8 cellular contexts compared by ENCODE assay signal in genomic region chr19:10961073-10961762, GRCh38. TPM values are rescaled to one million over a fixed set of nuclear protein-coding genes. Genes with fewer than 3 reads are reported as not detected.
DNase-seq lines count a peak whose midpoint lies in the region; FAIRE-seq and TF ChIP-seq lines count a peak whose summit lies in the region.

No MANE protein-coding gene starts in this region.

- H4K20me1 ChIP-seq in MM.1S (ENCODE audit: insufficient read depth, low read length) (0 out of 2 replicates have a peak, but pooled peaks cover 4% of the 10 kb centered on the region), astrocyte (ENCODE audit: insufficient read depth, low read length) (peaks cover 46% of the 10 kb centered on the region), hepatocyte (ENCODE audit: insufficient read depth, poor library complexity, severe bottlenecking) (peaks cover 28% of the 10 kb centered on the region)

- H3K36me3 ChIP-seq in H7 (replicated peaks; ENCODE audit: control insufficient read depth, insufficient read depth, low read length) (no peaks in the 10 kb centered on the region), MM.1S (replicated peaks; ENCODE audit: insufficient read depth, low read length) (no peaks in the 10 kb centered on the region), astrocyte (ENCODE audit: insufficient read depth, low read length) (no peaks in the 10 kb centered on the region), hepatocyte (replicated peaks; ENCODE audit: insufficient read depth, low read depth) (no peaks in the 10 kb centered on the region)

- FAIRE-seq in astrocyte (lab: Jason Lieb, UNC), result no peak

- DNase-seq in NCI-H2171 treated with DMSO at 0.1 percent for 48 hours (lab: John Stamatoyannopoulos, UW), result peak; percentile 33
- no peak for DNase-seq in NCI-H2171 (lab: John Stamatoyannopoulos, UW)
- peak; percentile 95 for DNase-seq in H7
- DNase-seq in MM.1S, result peak; percentile 32
- DNase-seq in astrocyte (ENCODE audit: low read depth), result no peak
- no peak for DNase-seq in hepatocyte (ENCODE audit: low spot score)
- DNase-seq in retinal pigment epithelial cell (ENCODE audit: low read depth), result no peak
- no peak for DNase-seq in GM19240 (ENCODE audit: insufficient read length, low spot score)

- TF ChIP-seq CTCF in MM.1S (IDR thresholded peaks at IDR 0.05; ENCODE audit: low read length), result no peak
- no peak for TF ChIP-seq CTCF in astrocyte (IDR thresholded peaks at IDR 0.05; ENCODE audit: insufficient read depth, low read depth, low read length)
- no peak for TF ChIP-seq CTCF in hepatocyte (IDR thresholded peaks at IDR 0.05; ENCODE audit: poor library complexity)
- TF ChIP-seq CTCF in retinal pigment epithelial cell (conservative IDR thresholded peaks at IDR 0.05; ENCODE audit: low read depth, low read length), result no peak

- H3K27me3 Mint-ChIP-seq in astrocyte (ENCODE audit: low read depth, unreplicated experiment), result no peaks in the 10 kb centered on the region

- H3F3A ChIP-seq in MM.1S (ENCODE audit: insufficient read depth, low read length), result peaks cover 24% of the 10 kb centered on the region

- peak overlapping the region; percentile 97 for H3K4me3 Mint-ChIP-seq in astrocyte (ENCODE audit: unreplicated experiment)

- peaks cover 19% of the 10 kb centered on the region for H3K4me1 ChIP-seq in MM.1S (ENCODE audit: low read length)
- H3K4me1 ChIP-seq in astrocyte (ENCODE audit: insufficient read depth, low read length), result peaks cover 13% of the 10 kb centered on the region
- H3K4me1 ChIP-seq in hepatocyte (ENCODE audit: insufficient read depth), result peaks cover 15% of the 10 kb centered on the region

- H3K4me1 Mint-ChIP-seq in astrocyte (ENCODE audit: low read depth, unreplicated experiment), result peaks cover 10% of the 10 kb centered on the region

- no peaks in the 10 kb centered on the region for H3K9me2 ChIP-seq in MM.1S (replicated peaks; ENCODE audit: insufficient read depth, low read length)
- H3K9me2 ChIP-seq in hepatocyte (replicated peaks; ENCODE audit: insufficient read depth), result no peaks in the 10 kb centered on the region

- peaks cover 2% of the 10 kb centered on the region for H3K36me3 Mint-ChIP-seq in astrocyte (ENCODE audit: low read depth, unreplicated experiment)

- H3K9ac ChIP-seq in MM.1S (ENCODE audit: low read length) (peak overlapping the region; percentile 73), astrocyte (ENCODE audit: low read length) (peak overlapping the region; percentile 98)

- H3K79me2 ChIP-seq in MM.1S (ENCODE audit: low read length) (peaks cover 55% of the 10 kb centered on the region), astrocyte (ENCODE audit: insufficient read depth, low read length) (peaks cover 59% of the 10 kb centered on the region), hepatocyte (peaks cover 59% of the 10 kb centered on the region)

- H3K27ac Mint-ChIP-seq in astrocyte (ENCODE audit: unreplicated experiment), result peak overlapping the region; percentile 97

- H3K4me2 ChIP-seq in MM.1S (ENCODE audit: low read depth, low read length), result peak overlapping the region; percentile 72
- peak overlapping the region; percentile 97 for H3K4me2 ChIP-seq in astrocyte (ENCODE audit: low read length)
- H3K4me2 ChIP-seq in hepatocyte, result peak overlapping the region; percentile 90

- no peaks in the 10 kb centered on the region for H3K9me3 Mint-ChIP-seq in astrocyte (ENCODE audit: unreplicated experiment)

- no peaks in the 10 kb centered on the region for H3K27me3 ChIP-seq in H7 (ENCODE audit: control insufficient read depth, insufficient read depth, low read length)
- no peaks in the 10 kb centered on the region for H3K27me3 ChIP-seq in MM.1S (replicated peaks; ENCODE audit: insufficient read depth, low read length)
- H3K27me3 ChIP-seq in astrocyte (ENCODE audit: insufficient read depth, low read length), result no peaks in the 10 kb centered on the region
- H3K27me3 ChIP-seq in hepatocyte, result no peaks in the 10 kb centered on the region

- H2AFZ ChIP-seq in MM.1S (ENCODE audit: low read length) (0 out of 2 replicates have a peak overlapping the region, but pooled peaks have one; percentile 20), astrocyte (ENCODE audit: low read depth, low read length) (peak overlapping the region; percentile 69), hepatocyte (peak overlapping the region; percentile 83)

- WGBS in hepatocyte (ENCODE audit: low lambda C conversion rate, missing lambda C conversion rate), result under 1% methylated on average over 24 of the region's 88 CpGs

- H3K27ac ChIP-seq in MM.1S (ENCODE audit: low read length), result peak overlapping the region; percentile 28; the same call in 1 of the 2 replicates
- H3K27ac ChIP-seq in astrocyte (ENCODE audit: low read depth, low read length), result peak overlapping the region; percentile 56
- peak overlapping the region; percentile 95 for H3K27ac ChIP-seq in hepatocyte

- H3K4me3 ChIP-seq in H7 (ENCODE audit: insufficient read depth, low read depth, low read length) (peak overlapping the region; percentile 88), MM.1S (ENCODE audit: low read length) (peak overlapping the region; percentile 83), astrocyte (ENCODE audit: insufficient read depth, low read depth, low read length) (peak overlapping the region; percentile 99), hepatocyte (peak overlapping the region; percentile 68), retinal pigment epithelial cell (ENCODE audit: low read length) (peak overlapping the region; percentile 95)

- no peaks in the 10 kb centered on the region for H3K9me3 ChIP-seq in MM.1S (replicated peaks; ENCODE audit: insufficient read depth, low read length)
- no peaks in the 10 kb centered on the region for H3K9me3 ChIP-seq in astrocyte (ENCODE audit: insufficient read depth, low read depth, low read length)
- H3K9me3 ChIP-seq in hepatocyte (ENCODE audit: low read depth), result no peaks in the 10 kb centered on the region

RNA-seq across cellular contexts. Expression of gene SMARCA4, which starts 0.4 kb away (rescaled TPM):
- 173 and 208 TPM in 2 replicates for total RNA-seq in H7 (2014; rRNA removed; shearing (Covaris generic))
- total RNA-seq in astrocyte (137 and 159 TPM in 2 replicates), hepatocyte (36.9 and 80.7 TPM in 2 replicates)
- 93.4 and 108 TPM in 2 replicates for polyA plus RNA-seq in hepatocyte

RNA-seq across cellular contexts. Expression of gene TIMM29, which starts 32.6 kb away (rescaled TPM):
- 58.2 and 68.3 TPM in 2 replicates for total RNA-seq in H7 (2014; rRNA removed; shearing (Covaris generic))
- 28.9 and 31.7 TPM in 2 replicates for total RNA-seq in astrocyte
- total RNA-seq in hepatocyte, result 19.4 and 36.2 TPM in 2 replicates
- 23.0 and 24.1 TPM in 2 replicates for polyA plus RNA-seq in hepatocyte

RNA-seq across cellular contexts. Expression of gene YIPF2, which starts 32.8 kb away (rescaled TPM):
- total RNA-seq in H7 (2014; rRNA removed; shearing (Covaris generic)), result 81.1 and 90.3 TPM in 2 replicates
- total RNA-seq in astrocyte (69.5 and 76.7 TPM in 2 replicates), hepatocyte (115 and 123 TPM in 2 replicates)
- 80.3 and 88.3 TPM in 2 replicates for polyA plus RNA-seq in hepatocyte

Comparison
In these comparisons a context has a peak if more than half of its experiments do, and no peak if none do; other contexts are left out.
1. DNase-seq: peak in NCI-H2171 treated with DMSO at 0.1 percent for 48 hours (single experiment), H7 (single experiment) and MM.1S (single experiment); none in NCI-H2171 (single experiment), astrocyte (single experiment), hepatocyte (single experiment), retinal pigment epithelial cell (single experiment) and GM19240 (single experiment).
2. H2AFZ ChIP-seq: peak in every context shown above with its lines; median percentile 83 in hepatocyte; 69 in astrocyte; 20 in MM.1S.
3. H3K27ac ChIP-seq: peak in every context shown above with its lines; median percentile 95 in hepatocyte; 56 in astrocyte; 28 in MM.1S.
4. Peak in every context shown above with its lines, with median percentiles within 50 percentile points of each other: H3K4me3 ChIP-seq and H3K4me2 ChIP-seq.